ENCODE assay signal across 9 cellular contexts in the genomic region with DNA sequence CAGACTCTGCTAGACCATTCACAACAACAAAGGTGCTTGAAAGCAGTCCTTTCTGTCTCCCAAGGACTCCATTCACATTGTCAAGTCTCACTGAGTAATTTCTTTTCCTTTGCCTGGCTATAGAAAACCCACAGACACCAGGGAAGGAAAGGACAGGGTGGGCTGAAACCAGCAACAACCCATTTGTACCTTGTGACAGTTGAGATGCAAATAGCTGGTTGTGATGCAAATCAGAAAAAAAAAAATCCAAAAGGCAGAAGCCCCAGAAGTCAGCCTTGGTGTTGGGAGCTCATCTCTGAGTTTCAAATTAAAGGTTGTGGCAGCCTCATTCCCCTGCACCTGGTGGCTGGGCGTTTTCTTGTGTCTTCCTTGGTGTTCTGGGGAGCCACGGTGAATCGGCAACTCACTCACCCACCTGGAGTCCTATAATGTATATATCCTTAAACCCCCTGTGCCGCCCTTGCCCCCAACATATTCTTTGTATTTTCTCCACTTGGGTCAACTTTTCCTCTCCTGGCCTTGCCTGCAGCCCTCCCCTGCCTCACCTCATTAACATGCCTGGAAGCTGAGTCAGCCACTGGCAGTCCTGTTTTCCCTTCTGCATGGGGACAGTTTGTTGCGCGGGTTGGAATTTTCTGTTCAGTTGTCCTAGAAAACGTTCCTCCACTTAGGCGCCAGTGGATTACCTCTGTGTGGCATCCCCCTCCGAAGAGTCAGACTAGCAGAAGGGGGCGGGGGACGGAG.
A peak's percentile ranks its signal among the peaks of the same experiment; 100 is the strongest.
DNase-seq lines count a peak whose midpoint lies in the region; ATAC-seq and TF ChIP-seq lines count a peak whose summit lies in the region.
"Had no signal": no experiment of that assay in that cellular context is flagged by ENCODE, and none has a peak within 500 bp of the region (broad histone marks: within the 10 kb centered on the region; RNA-seq: fewer than 3 reads in every experiment).

No MANE protein-coding gene starts in this region.

- H2AK9ac ChIP-seq in IMR-90 (replicated peaks; ENCODE audit: low read depth, low read length, poor library complexity), result no peak overlapping the region

- intact Hi-C loops in IMR-90 (cut with micrococcal nuclease), result no loop called here

- TF ChIP-seq CTCF in IMR-90 (conservative IDR thresholded peaks at IDR 0.05; ENCODE audit: low read depth, low read length), result no peak
- TF ChIP-seq CTCF in type B pancreatic cell (conservative IDR thresholded peaks at IDR 0.05), result no peak

- H3K4ac ChIP-seq in IMR-90 (ENCODE audit: low read depth, low read length), result no peak overlapping the region

- dilution Hi-C loops in IMR-90 (cut with HindIII; ENCODE audit: low sequenced_read_pairs, unreplicated experiment), result no loop called here

- no peaks in the 10 kb centered on the region for H3K9me1 ChIP-seq in IMR-90 (ENCODE audit: insufficient read depth, low read length)

- no peak overlapping the region for H3K14ac ChIP-seq in IMR-90 (replicated peaks; ENCODE audit: low read depth, low read length)

- no peak overlapping the region for H3K56ac ChIP-seq in IMR-90 (ENCODE audit: extremely low read depth, insufficient read depth, low read length)

- H3K27me3 ChIP-seq in IMR-90 (ENCODE audit: control insufficient read depth, insufficient read depth, low read length), result peaks cover 19% of the 10 kb centered on the region
- no peaks in the 10 kb centered on the region for H3K27me3 ChIP-seq in layer of hippocampus (ENCODE audit: control insufficient read depth, insufficient read depth, low read length)

- H3K27ac Mint-ChIP-seq in type B pancreatic cell, result peak overlapping the region; percentile 50
- H3K27ac Mint-ChIP-seq: effector memory CD8-positive, alpha-beta T cell had no signal

- no peak overlapping the region for H2BK5ac ChIP-seq in IMR-90 (ENCODE audit: low read depth, low read length, poor library complexity, severe bottlenecking)

- no peak overlapping the region for H3K4me3 Mint-ChIP-seq in type B pancreatic cell
- H3K4me3 Mint-ChIP-seq: effector memory CD8-positive, alpha-beta T cell had no signal

- H4K91ac ChIP-seq in IMR-90 (ENCODE audit: insufficient read depth, low read depth, low read length), result no peak overlapping the region

- peak overlapping the region; percentile 13 for H2AFZ ChIP-seq in IMR-90 (replicated peaks; ENCODE audit: low read length, poor library complexity)

- H2AK5ac ChIP-seq in IMR-90 (ENCODE audit: low read depth, low read length), result no peak overlapping the region

- no peak for TF ChIP-seq POLR2A in IMR-90 (IDR thresholded peaks at IDR 0.05; ENCODE audit: low read depth, low read length)

- peaks cover 35% of the 10 kb centered on the region for H3K4me1 Mint-ChIP-seq in type B pancreatic cell (ENCODE audit: unreplicated experiment)

- no peak overlapping the region for H4K5ac ChIP-seq in IMR-90 (ENCODE audit: low read depth, low read length)

- H3K9ac ChIP-seq in IMR-90 (ENCODE audit: low read depth, low read length), result no peak overlapping the region

- no peaks in the 10 kb centered on the region for H3K79me1 ChIP-seq in IMR-90 (ENCODE audit: low read depth in 1 of 2, low read length in 2 of 2)

- H2BK20ac ChIP-seq in IMR-90 (ENCODE audit: low read depth, low read length), result no peak overlapping the region

- POLR2A ChIA-PET in IMR-90 (lab: Charles Lee; ENCODE audit: unreplicated experiment), result no interaction called here

- no peaks in the 10 kb centered on the region for H3K36me3 Mint-ChIP-seq in type B pancreatic cell

- DNase-seq in IMR-90 (peak; percentile 36), caudate nucleus (lab: John Stamatoyannopoulos, UW) (peak in 18 of 61 donors; percentile 7 to 49 (median 23)), type B pancreatic cell (ENCODE audit: extremely low spot score, unreplicated experiment) (no peak), ecto neural progenitor cell (ENCODE audit: low spot score) (no peak), inferior parietal cortex (ENCODE audit: extremely low spot score) (no peak)
- DNase-seq: effector memory CD8-positive, alpha-beta T cell had no signal

- WGBS in IMR-90 (ENCODE audit: extremely low coverage in 2 of 2, insufficient read length in 1 of 2), 2 experiments, result 50% methylated on average over 1 of the region's 11 CpGs; no CpG with 5 or more reads in 1 of the 2 experiments

- in situ Hi-C loops in IMR-90 (cut with MboI; ENCODE audit: low sequenced_read_pairs), result no loop called here

- TF ChIP-seq RAD21 in IMR-90 (IDR thresholded peaks at IDR 0.05; ENCODE audit: low read length), result no peak

- no peaks in the 10 kb centered on the region; the same call in 1 of the 2 replicates for H3K9me3 ChIP-seq in IMR-90 (ENCODE audit: control insufficient read depth, insufficient read depth, low read length)

- no peaks in the 10 kb centered on the region for H4K20me1 ChIP-seq in IMR-90 (ENCODE audit: insufficient read depth, low read length)

- CTCF ChIA-PET in IMR-90 (lab: Yijun Ruan, JAX), result no interaction called here

- H3K27ac ChIP-seq in IMR-90 (ENCODE audit: insufficient read depth, low read length) (no peak overlapping the region), caudate nucleus (ENCODE audit: low read depth, low read length) (peak overlapping the region; percentile 84), layer of hippocampus (ENCODE audit: low read depth, low read length) (peak overlapping the region; percentile 64)

- no peak overlapping the region for H4K8ac ChIP-seq in IMR-90 (ENCODE audit: low read depth in 2 of 2, low read length in 2 of 2)

- peaks cover 13% of the 10 kb centered on the region for H3K27me3 Mint-ChIP-seq in type B pancreatic cell

- no peak overlapping the region for H3K4me3 ChIP-seq in IMR-90 (ENCODE audit: insufficient read depth, low read depth, low read length)

- H2BK120ac ChIP-seq in IMR-90 (ENCODE audit: low read depth, low read length), result no peak overlapping the region

- H3K4me1 ChIP-seq in IMR-90 (ENCODE audit: control insufficient read depth, insufficient read depth, low read length), result peaks cover 6% of the 10 kb centered on the region; the same call in 1 of the 2 replicates

- H3K4me2 ChIP-seq in IMR-90 (ENCODE audit: low read depth, low read length), result no peak overlapping the region

- no peaks in the 10 kb centered on the region for H3K36me3 ChIP-seq in IMR-90 (ENCODE audit: control insufficient read depth, insufficient read depth, low read length)

- no peak overlapping the region for H3K23ac ChIP-seq in IMR-90 (ENCODE audit: low read depth, low read length)

- no peak overlapping the region for H2BK15ac ChIP-seq in IMR-90 (ENCODE audit: low read depth, low read length)

- H3K18ac ChIP-seq in IMR-90 (ENCODE audit: low read depth, low read length), result no peak overlapping the region

- BruUV-seq in IMR-90 (replicated peaks; lab: Mats Ljungman, UMichigan), result no TSS peak

- ATAC-seq in IMR-90 (ENCODE audit: low read depth) (peak; percentile 69; the same call in 1 of the 2 replicates), HG02642 (IDR thresholded peaks at IDR 0.05; ENCODE audit: poor library complexity, unreplicated experiment) (no peak), GM18520 (IDR thresholded peaks at IDR 0.05; ENCODE audit: unreplicated experiment) (no peak)
- ATAC-seq: effector memory CD8-positive, alpha-beta T cell had no signal

- no peaks in the 10 kb centered on the region for H3K9me3 Mint-ChIP-seq in type B pancreatic cell
- H3K9me3 Mint-ChIP-seq: effector memory CD8-positive, alpha-beta T cell had no signal

TF ChIP-seq in IMR-90, 13 proteins besides CTCF, POLR2A, EP300 and RAD21:
- TF ChIP-seq MAZ (IDR thresholded peaks at IDR 0.05; ENCODE audit: borderline replicate concordance, low read depth, low read length) (peak; percentile 32; the same call in 1 of the 2 replicates), CEBPB (IDR thresholded peaks at IDR 0.05; ENCODE audit: low read depth, low read length) (no peak), ELK1 (IDR thresholded peaks at IDR 0.05; ENCODE audit: borderline replicate concordance, low read depth, low read length) (no peak), SMC3 (IDR thresholded peaks at IDR 0.05; ENCODE audit: low read depth, low read length) (no peak), BHLHE40 (IDR thresholded peaks at IDR 0.05; ENCODE audit: low read depth, low read length) (no peak), CHD1 (IDR thresholded peaks at IDR 0.05; ENCODE audit: low read depth, low read length) (no peak)
